Comparison of ENCODE assay signal across 17 cellular contexts in genomic region chr5:125235995-125236394, GRCh38.
DNase-seq lines count a peak whose midpoint lies in the region; ATAC-seq, FAIRE-seq and TF ChIP-seq lines count a peak whose summit lies in the region.
"Had no signal": no experiment of that assay in that cellular context is flagged by ENCODE, and none has a peak within 500 bp of the region (broad histone marks: within the 10 kb centered on the region; RNA-seq: fewer than 3 reads in every experiment).

No MANE protein-coding gene starts in this region.

- H3K36me3 Mint-ChIP-seq in H9 (ENCODE audit: insufficient read depth in 1 of 3, low read depth in 3 of 3): peaks cover 10 to 14% (median 10%) of the 10 kb centered on the region in 3 experiments

- H2BK120ac ChIP-seq in H9 (ENCODE audit: low read depth, low read length, poor library complexity, severe bottlenecking) (no peak overlapping the region), H1 (replicated peaks; ENCODE audit: low read depth, low read length) (no peak overlapping the region)

- no peak overlapping the region for H4K91ac ChIP-seq in H9 (ENCODE audit: insufficient read length, low read depth, low read length)
- no peak overlapping the region for H4K91ac ChIP-seq in H1 (replicated peaks; ENCODE audit: insufficient read length, low read length)

- H3K14ac ChIP-seq in H9 (ENCODE audit: insufficient read depth, low read length) (no peak overlapping the region), H1 (ENCODE audit: insufficient read length) (no peak overlapping the region)

- H3K27ac ChIP-seq in H9 (ENCODE audit: insufficient read length, low read depth, low read length): no peak overlapping the region
- no peak overlapping the region for H3K27ac ChIP-seq in H1 (ENCODE audit: low read depth, low read length)
- H3K27ac ChIP-seq: SJCRH30 had no signal

- H3K18ac ChIP-seq in H9 (ENCODE audit: insufficient read length, low read depth, low read length) (no peak overlapping the region), H1 (ENCODE audit: extremely low read depth, low read length) (no peak overlapping the region)

- H4K5ac ChIP-seq in H9 (ENCODE audit: insufficient read length, low read depth, low read length) (no peak overlapping the region), H1 (ENCODE audit: insufficient read length, low read depth, low read length) (no peak overlapping the region)

- H3K4ac ChIP-seq in H9 (ENCODE audit: low read depth, low read length) (no peak overlapping the region), H1 (replicated peaks; ENCODE audit: insufficient read length, low read depth, low read length) (no peak overlapping the region)

- DNase-seq in H9 (no peak), NCI-H526 (lab: John Stamatoyannopoulos, UW) (peak; percentile 17 to 47), H1 (ENCODE audit: low read depth in 1 of 2, low spot score in 2 of 2) (no peak), left kidney (ENCODE audit: low read depth, low spot score) (peak; percentile 14), D341Med (ENCODE audit: low spot score) (no peak)
- DNase-seq: BE2C, DMS79 treated with DMSO at 0.1 percent for 48 hours, Karpas-422, NCI-H1417 treated with DMSO at 0.1 percent for 48 hours, NCI-H1930, NCI-H82, SJCRH30 had no signal

- no CpG with 5 or more reads among the region's 2 CpGs for WGBS in H9 (ENCODE audit: extremely low coverage, insufficient read length, low lambda C conversion rate)
- WGBS in H1 (ENCODE audit: extremely low coverage in 1 of 2, insufficient coverage in 1 of 2, insufficient read length in 1 of 2, insufficient replicate concordance in 2 of 2, low coverage in 1 of 2, low lambda C conversion rate in 2 of 2, missing lambda C conversion rate in 1 of 2), 2 experiments: 39% methylated on average over 2 of the region's 2 CpGs; no CpG with 5 or more reads in 1 of the 2 experiments

- no peak overlapping the region for H4K8ac ChIP-seq in H9 (replicated peaks; ENCODE audit: insufficient read length, low read depth, low read length)
- no peak overlapping the region for H4K8ac ChIP-seq in H1 (ENCODE audit: extremely low read depth, insufficient read depth, low read length)

- H2BK20ac ChIP-seq in H9 (ENCODE audit: low read depth, low read length, poor library complexity, severe bottlenecking) (no peak overlapping the region), H1 (ENCODE audit: low read length) (no peak overlapping the region)

- H3K23me2 ChIP-seq in H9 (ENCODE audit: insufficient read length, low read depth, low read length, poor library complexity, severe bottlenecking) (no peaks in the 10 kb centered on the region), H1 (ENCODE audit: low read depth, low read length) (no peaks in the 10 kb centered on the region)

- TF ChIP-seq EP300 in H1 (IDR thresholded peaks at IDR 0.05; ENCODE audit: borderline replicate concordance in 1 of 2, low read depth in 2 of 2, low read length in 2 of 2): no peak

- H3K9me3 ChIP-seq in H9 (ENCODE audit: control insufficient read depth, low read depth, low read length): no peaks in the 10 kb centered on the region
- H3K9me3 ChIP-seq in H1 (ENCODE audit: insufficient read depth in 2 of 2, low read depth in 1 of 2, low read length in 1 of 2): no peaks in the 10 kb centered on the region
- H3K9me3 ChIP-seq: BE2C had no signal

- CTCF ChIA-PET in H1 (lab: Charles Lee; ENCODE audit: partially characterized antibody): interaction anchor here (0.6 to 2.9 kb wide), 4 partner anchors 9 to 1542 kb away, joined by 3 to 20 read pairs (median 4); no protein-coding TSS in a partner anchor

- no peaks in the 10 kb centered on the region for H3K36me3 ChIP-seq in H1 (ENCODE audit: control insufficient read depth in 2 of 4, insufficient read depth in 4 of 4, low read length in 3 of 4)
- H3K36me3 ChIP-seq: BE2C, SJCRH30 had no signal

- H3K23ac ChIP-seq in H9 (ENCODE audit: insufficient read length, low read depth, low read length): no peak overlapping the region
- no peak overlapping the region for H3K23ac ChIP-seq in H1 (ENCODE audit: insufficient read length)

- no peak overlapping the region for H3K9ac ChIP-seq in H9 (ENCODE audit: extremely low read depth, insufficient read length, low read length)
- no peak overlapping the region for H3K9ac ChIP-seq in H1 (replicated peaks in 1 of 4; ENCODE audit: extremely low read depth in 1 of 4, low read depth in 3 of 4, low read length in 3 of 4)

- no peak for TF ChIP-seq CTCF in H9 (conservative IDR thresholded peaks at IDR 0.05)
- no peak for TF ChIP-seq CTCF in H1 (IDR thresholded peaks at IDR 0.05; ENCODE audit: control extremely low read depth in 1 of 3, insufficient read depth in 1 of 3, low read depth in 1 of 3, low read length in 3 of 3)

- H3K27ac Mint-ChIP-seq in H9: peak overlapping the region in 2 of 3 experiments; percentile 72 to 80; a peak in 4 of 7 replicates

- no peak overlapping the region for H3K56ac ChIP-seq in H9 (ENCODE audit: insufficient read length, low read depth, low read length)
- H3K56ac ChIP-seq in H1 (replicated peaks; ENCODE audit: insufficient read length, low read depth, low read length): no peak overlapping the region

- TF ChIP-seq RAD21 in H1 (IDR thresholded peaks at IDR 0.05 in 1 of 2, conservative IDR thresholded peaks at IDR 0.05 in 1 of 2; ENCODE audit: low read depth in 2 of 2, low read length in 2 of 2): peak in 1 of 2 experiments; percentile 16; a peak in 1 of 4 replicates

- POLR2A ChIA-PET in H1 (lab: Charles Lee; ENCODE audit: partially characterized antibody): interaction anchor here (0.6 kb wide), 1 partner anchor 588 kb away, joined by 3 read pairs; no protein-coding TSS in a partner anchor

- peaks cover 7% of the 10 kb centered on the region; the same call in 1 of the 2 replicates for H3K4me1 ChIP-seq in H9 (ENCODE audit: insufficient read depth, low read length)
- peaks cover 3 to 10% (median 5%) of the 10 kb centered on the region in 4 experiments; a peak in 6 of 7 replicates for H3K4me1 ChIP-seq in H1 (replicated peaks in 1 of 4; ENCODE audit: control insufficient read depth in 3 of 4, insufficient read depth in 4 of 4, low read length in 3 of 4)
- H3K4me1 ChIP-seq: SJCRH30 had no signal

- no peak for FAIRE-seq in H1 (lab: Jason Lieb, UNC)
- FAIRE-seq: RCC 7860 had no signal

- no peaks in the 10 kb centered on the region for H3K79me2 ChIP-seq in H9 (ENCODE audit: insufficient read depth, low read length)
- no peaks in the 10 kb centered on the region for H3K79me2 ChIP-seq in H1 (ENCODE audit: control insufficient read depth in 1 of 2, insufficient read depth in 2 of 2, low read length in 2 of 2)

- H3K9me3 Mint-ChIP-seq in H9: peaks cover 0 to 6% of the 10 kb centered on the region in 2 experiments; a peak in 2 of 5 replicates

- H3K4me2 ChIP-seq in H9 (ENCODE audit: insufficient read depth, insufficient read length, low read length) (no peak overlapping the region), H1 (ENCODE audit: insufficient read depth in 1 of 2, low read depth in 2 of 2, low read length in 2 of 2) (peak overlapping the region in 1 of 2 experiments; percentile 7; a peak in 1 of 4 replicates)

- no peak overlapping the region for H3K4me3 ChIP-seq in H1 (ENCODE audit: extremely low read depth in 1 of 4, insufficient read depth in 2 of 4, low read depth in 3 of 4, low read length in 4 of 4)
- H3K4me3 ChIP-seq: SJCRH30 had no signal

- H3K4me1 Mint-ChIP-seq in H9: peaks cover 33 to 36% of the 10 kb centered on the region in 2 experiments

- no peak overlapping the region for H2BK5ac ChIP-seq in H9 (ENCODE audit: insufficient read length, low read length)
- H2BK5ac ChIP-seq in H1 (ENCODE audit: low read depth, low read length): no peak overlapping the region

- TF ChIP-seq POLR2A in H1 (IDR thresholded peaks at IDR 0.05; ENCODE audit: control extremely low read depth in 1 of 2, low read depth in 2 of 2, low read length in 2 of 2): no peak

- H2AK5ac ChIP-seq in H9 (ENCODE audit: insufficient read length, low read length) (no peak overlapping the region), H1 (ENCODE audit: low read depth, low read length) (no peak overlapping the region)

- H2AFZ ChIP-seq in H9 (ENCODE audit: low read length) (no peak overlapping the region), H1 (ENCODE audit: low read length) (no peak overlapping the region)

- H2BK15ac ChIP-seq in H9 (ENCODE audit: low read depth, low read length) (no peak overlapping the region), H1 (ENCODE audit: low read length) (no peak overlapping the region)

- no peaks in the 10 kb centered on the region for H3K79me1 ChIP-seq in H9 (ENCODE audit: insufficient read depth, low read depth, low read length, poor library complexity, severe bottlenecking)
- H3K79me1 ChIP-seq in H1 (ENCODE audit: low read depth, low read length): no peaks in the 10 kb centered on the region

- ATAC-seq in GM21717 (IDR thresholded peaks at IDR 0.05; ENCODE audit: unreplicated experiment): no peak
- ATAC-seq in GM18907 (IDR thresholded peaks at IDR 0.05; ENCODE audit: unreplicated experiment): no peak
- ATAC-seq in HG02798 (IDR thresholded peaks at IDR 0.05; ENCODE audit: poor library complexity, unreplicated experiment): no peak
- ATAC-seq: HCT116 had no signal

- H2BK12ac ChIP-seq in H9 (ENCODE audit: insufficient read length, low read depth, low read length): no peak overlapping the region
- no peak overlapping the region for H2BK12ac ChIP-seq in H1 (ENCODE audit: low read depth, low read length)

- no peaks in the 10 kb centered on the region for H4K20me1 ChIP-seq in H9 (ENCODE audit: control insufficient read depth, insufficient read depth, insufficient read length)
- no peaks in the 10 kb centered on the region for H4K20me1 ChIP-seq in H1 (replicated peaks in 1 of 2; ENCODE audit: control insufficient read depth in 1 of 2, insufficient read depth in 2 of 2, low read length in 2 of 2)

- no peak overlapping the region for H3K4me3 Mint-ChIP-seq in H9

- H3K27me3 Mint-ChIP-seq in H9 (ENCODE audit: low read depth): no peaks in the 10 kb centered on the region

- no peak overlapping the region for H3T11ph ChIP-seq in H9 (ENCODE audit: low read length)

- no peaks in the 10 kb centered on the region for H3K27me3 ChIP-seq in H9 (ENCODE audit: insufficient read depth, low read length)
- H3K27me3 ChIP-seq in H1 (replicated peaks in 1 of 4; ENCODE audit: control insufficient read depth in 3 of 4, extremely low read depth in 1 of 4, insufficient read depth in 3 of 4, low read length in 3 of 4): no peaks in the 10 kb centered on the region
- H3K27me3 ChIP-seq: BE2C, SJCRH30 had no signal

TF ChIP-seq in H1, 55 proteins besides CTCF, POLR2A, EP300 and RAD21 (continues in another document):
- TF ChIP-seq JUN (IDR thresholded peaks at IDR 0.05; ENCODE audit: low read depth, low read length) (no peak), ZNF274 (IDR thresholded peaks at IDR 0.05; ENCODE audit: borderline replicate concordance, extremely low read depth, low read length) (no peak), SP2 (IDR thresholded peaks at IDR 0.05; ENCODE audit: low read length) (no peak), SP1 (IDR thresholded peaks at IDR 0.05; ENCODE audit: low read depth, low read length) (0 out of 2 replicates have a peak, but pooled peaks have one; percentile 6), RNF2 (IDR thresholded peaks at IDR 0.05; ENCODE audit: borderline replicate concordance, low read depth, low read length, missing control alignments, poor library complexity, severe bottlenecking) (no peak), GABPA (IDR thresholded peaks at IDR 0.05; ENCODE audit: borderline replicate concordance, insufficient read depth, low read length) (no peak), SP4 (IDR thresholded peaks at IDR 0.05; ENCODE audit: low read length) (no peak)

Comparison
In these comparisons a context has a peak if more than half of its experiments do, and no peak if none do; other contexts are left out.
1. DNase-seq: peak in NCI-H526 (2 of 2) and left kidney (single experiment); none in H9 (single experiment), H1 (0 of 2) and D341Med (single experiment).